9 cellular contexts compared by ENCODE assay signal in genomic region chr5:157912621-157913325, GRCh38. TPM values are rescaled to one million over a fixed set of nuclear protein-coding genes. Genes with fewer than 3 reads are reported as not detected.
DNase-seq lines count a peak whose midpoint lies in the region; ATAC-seq, FAIRE-seq and TF ChIP-seq lines count a peak whose summit lies in the region.
"Had no signal": no experiment of that assay in that cellular context is flagged by ENCODE, and none has a peak within 500 bp of the region (broad histone marks: within the 10 kb centered on the region; RNA-seq: fewer than 3 reads in every experiment).

No MANE protein-coding gene starts in this region.

- H3K36me3 ChIP-seq in neural progenitor cell: no peaks in the 10 kb centered on the region

- H3K36me3 Mint-ChIP-seq in neural progenitor cell (no peaks in the 10 kb centered on the region), natural killer cell (no peaks in the 10 kb centered on the region)

- H3K9ac ChIP-seq in neural progenitor cell: no peak overlapping the region

- H3F3A ChIP-seq in neural progenitor cell (ENCODE audit: low read depth): peaks cover 22% of the 10 kb centered on the region

- peak overlapping the region; percentile 61 for H3K4me2 ChIP-seq in neural progenitor cell

- H3K4me1 Mint-ChIP-seq in neural progenitor cell: peaks cover 38% of the 10 kb centered on the region
- no peaks in the 10 kb centered on the region for H3K4me1 Mint-ChIP-seq in natural killer cell

- H3K27ac Mint-ChIP-seq in neural progenitor cell (peak overlapping the region; percentile 61), natural killer cell (no peak overlapping the region)

- no peaks in the 10 kb centered on the region for H3K9me3 ChIP-seq in neural progenitor cell (ENCODE audit: low read depth)

- no peak overlapping the region for H2AFZ ChIP-seq in neural progenitor cell (replicated peaks)

- H3K9me3 Mint-ChIP-seq in neural progenitor cell: peaks cover 2% of the 10 kb centered on the region
- H3K9me3 Mint-ChIP-seq in natural killer cell: no peaks in the 10 kb centered on the region

- no peak for TF ChIP-seq CTCF in neural progenitor cell (IDR thresholded peaks at IDR 0.05)
- TF ChIP-seq CTCF in natural killer cell (IDR thresholded peaks at IDR 0.05): no peak

- peaks cover 21% of the 10 kb centered on the region for H3K4me1 ChIP-seq in neural progenitor cell

- H3K27me3 Mint-ChIP-seq in neural progenitor cell (ENCODE audit: insufficient read depth, low read depth) (peaks cover 8% of the 10 kb centered on the region), natural killer cell (ENCODE audit: low read depth in 2 of 2) (peaks cover 0 to 6% of the 10 kb centered on the region in 2 donors)

- TF ChIP-seq POLR2A in GM12892 (IDR thresholded peaks at IDR 0.05; ENCODE audit: low read depth, low read length): no peak

- peak overlapping the region; percentile 43 for H3K27ac ChIP-seq in neural progenitor cell
- H3K27ac ChIP-seq: HL-60 had no signal

- H3K27me3 ChIP-seq in neural progenitor cell: no peaks in the 10 kb centered on the region

- DNase-seq in NCI-H510A (lab: John Stamatoyannopoulos, UW) (peak; percentile 63), neural progenitor cell (ENCODE audit: low spot score) (peak; percentile 42), posterior cingulate gyrus (no peak), GM12892 (ENCODE audit: insufficient read length) (no peak), natural killer cell (no peak)
- DNase-seq in stimulated activated CD4-positive, alpha-beta T cell treated with anti-CD3 and anti-CD28 coated beads, Interleukin-4, amount 100 ng/mL, for 1 hour: no peak

- FAIRE-seq in GM12892 (lab: Jason Lieb, UNC): no peak

- ATAC-seq in GM18870 (IDR thresholded peaks at IDR 0.05; ENCODE audit: unreplicated experiment) (peak; percentile 88), HG02973 (IDR thresholded peaks at IDR 0.05; ENCODE audit: unreplicated experiment) (peak; percentile 93), natural killer cell (no peak)

- no peaks in the 10 kb centered on the region for H3K79me2 ChIP-seq in neural progenitor cell (ENCODE audit: low read depth)

- peak overlapping the region; percentile 46 for H3K4me3 Mint-ChIP-seq in neural progenitor cell
- H3K4me3 Mint-ChIP-seq in natural killer cell: no peak overlapping the region

- H4K20me1 ChIP-seq in neural progenitor cell (ENCODE audit: low read depth): no peaks in the 10 kb centered on the region

- H3K4me3 ChIP-seq in neural progenitor cell: no peak overlapping the region

- intact Hi-C loops in posterior cingulate gyrus (cut with DNase I) (no loop called here), natural killer cell (cut with micrococcal nuclease) (no loop called here)

RNA-seq across cellular contexts. Expression of gene CLINT1, which starts 53.8 kb away (rescaled TPM):
- 58.4 and 65.0 TPM in 2 replicates for total RNA-seq in neural progenitor cell (ENCODE audit: low replicate concordance)
- polyA plus RNA-seq in GM12892 (2012; ENCODE audit: missing spikeins): 18.4 TPM
- 100 to 1,000 TPM; 111 to 156 (median 132) TPM for total RNA-seq in natural killer cell

Comparison
In these comparisons a context has a peak if more than half of its experiments do, and no peak if none do; other contexts are left out.
1. ATAC-seq: peak in GM18870 (single experiment) and HG02973 (single experiment); none in natural killer cell (0 of 3).
2. DNase-seq: peak in NCI-H510A (single experiment) and neural progenitor cell (single experiment); none in stimulated activated CD4-positive, alpha-beta T cell treated with anti-CD3 and anti-CD28 coated beads, Interleukin-4, amount 100 ng/mL, for 1 hour (single experiment), posterior cingulate gyrus (0 of 10), GM12892 (single experiment) and natural killer cell (single experiment).